8 cellular contexts compared by ENCODE assay signal in the genomic region with DNA sequence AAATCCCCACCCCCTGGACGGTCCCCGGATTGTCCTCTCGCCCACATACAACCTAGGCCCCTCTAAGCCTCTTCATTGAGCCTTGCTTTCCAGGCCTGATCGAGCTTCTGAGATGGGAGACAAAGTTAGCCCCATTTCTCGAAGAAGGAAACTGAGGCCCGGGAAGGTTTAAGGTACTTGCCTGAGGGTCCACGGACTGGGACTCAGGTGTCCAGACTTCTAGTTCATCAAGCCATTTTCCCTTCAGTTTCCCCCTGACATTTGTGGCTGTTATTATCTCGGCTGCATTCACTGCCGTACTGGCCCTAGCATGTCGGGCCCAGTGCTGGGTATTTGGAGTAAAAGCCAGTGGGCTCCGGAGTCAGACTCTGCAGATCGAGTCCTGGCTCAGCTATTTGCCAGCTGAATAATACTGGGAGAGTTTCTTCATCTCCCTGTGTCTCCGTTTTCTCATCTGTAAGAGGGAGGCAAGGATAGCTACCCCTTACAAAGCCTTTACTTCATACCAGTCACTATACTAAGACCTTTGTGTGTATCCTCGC. TPM values are rescaled to one million over a fixed set of nuclear protein-coding genes. Genes with fewer than 3 reads are reported as not detected.
DNase-seq lines count a peak whose midpoint lies in the region; ATAC-seq and TF ChIP-seq lines count a peak whose summit lies in the region.

No MANE protein-coding gene starts in this region.

- DNase-seq in KBM-7, result peak; percentile 11
- no peak for DNase-seq in cardiac fibroblast (ENCODE audit: low read depth in 2 of 2)
- no peak for DNase-seq in mesendoderm
- DNase-seq in epidermal melanocyte (ENCODE audit: insufficient read length, low spot score), result no peak
- DNase-seq in glomerular visceral epithelial cell (ENCODE audit: extremely low spot score), result no peak

- no peak overlapping the region for H4K5ac ChIP-seq in mesendoderm (ENCODE audit: low read length)

- H3K27me3 ChIP-seq in mesendoderm (ENCODE audit: insufficient read depth, low read length, poor library complexity), result no peaks in the 10 kb centered on the region

- H3K23ac ChIP-seq in mesendoderm (ENCODE audit: low read length), result peak overlapping the region; percentile 59

- peak overlapping the region; percentile 29 for H3K4ac ChIP-seq in mesendoderm (ENCODE audit: low read depth, low read length)

- no CpG with 5 or more reads among the region's 14 CpGs for WGBS in mesendoderm (ENCODE audit: extremely low coverage, insufficient coverage, low lambda C conversion rate)

- TF ChIP-seq CTCF in cardiac fibroblast (IDR thresholded peaks at IDR 0.05; ENCODE audit: low read depth, low read length), result no peak

- H3K27ac ChIP-seq in mesendoderm (ENCODE audit: low read depth, low read length), result no peak overlapping the region

- peak; percentile 11 for ATAC-seq in GM19023 (IDR thresholded peaks at IDR 0.05; ENCODE audit: unreplicated experiment)
- no peak for ATAC-seq in HG02763 (IDR thresholded peaks at IDR 0.05; ENCODE audit: unreplicated experiment)
- ATAC-seq in GM21526 (IDR thresholded peaks at IDR 0.05; ENCODE audit: low FRiP score, unreplicated experiment), result no peak

- peak overlapping the region; percentile 88 for H3K4me2 ChIP-seq in mesendoderm (ENCODE audit: low read length)

- no peak overlapping the region for H2BK120ac ChIP-seq in mesendoderm (ENCODE audit: low read depth, low read length)

- H3K79me2 ChIP-seq in mesendoderm (ENCODE audit: control insufficient read depth, insufficient read depth, low read length), result peaks cover 55% of the 10 kb centered on the region

- no peak overlapping the region for H2BK15ac ChIP-seq in mesendoderm (replicated peaks; ENCODE audit: low read depth)

- H3K79me1 ChIP-seq in mesendoderm (ENCODE audit: low read length), result peaks cover 32% of the 10 kb centered on the region

- H3K18ac ChIP-seq in mesendoderm (ENCODE audit: low read length), result no peak overlapping the region

- H3K36me3 ChIP-seq in mesendoderm (ENCODE audit: control insufficient read depth, insufficient read depth, low read length), result peaks cover 1% of the 10 kb centered on the region

- peak overlapping the region; percentile 75 for H2AK5ac ChIP-seq in mesendoderm (ENCODE audit: low read length)

- peak overlapping the region; percentile 92 to 93 for H3K4me3 ChIP-seq in cardiac fibroblast (replicated peaks in 1 of 2; ENCODE audit: low read depth in 2 of 2, low read length in 2 of 2)
- peak overlapping the region; percentile 89 for H3K4me3 ChIP-seq in mesendoderm (ENCODE audit: low read length)

- peak overlapping the region; percentile 96 for H3K9ac ChIP-seq in mesendoderm (ENCODE audit: low read length)

- no peak overlapping the region for H4K8ac ChIP-seq in mesendoderm (ENCODE audit: low read depth, low read length)

- peak overlapping the region; percentile 99 for H3K56ac ChIP-seq in mesendoderm (ENCODE audit: low read length)

- in situ Hi-C loops in KBM-7 (cut with MboI; ENCODE audit: low pct_unique_long_range_greater_than_20kb, low sequenced_read_pairs), result no loop called here

- H2BK5ac ChIP-seq in mesendoderm (ENCODE audit: low read length), result peak overlapping the region; percentile 35

- H3K4me1 ChIP-seq in mesendoderm (ENCODE audit: control insufficient read depth, low read depth, low read length), result peaks cover 13% of the 10 kb centered on the region

RNA-seq across cellular contexts. Expression of a gene that starts 0.6 kb away (rescaled TPM):
- polyA plus RNA-seq in mesendoderm (2013, experiment 1 of 2), result 26.3 TPM
- 25.7 TPM for polyA plus RNA-seq in mesendoderm (2013, experiment 2 of 2)

RNA-seq across cellular contexts. Expression of a gene that starts 0.9 kb away (rescaled TPM):
- polyA plus RNA-seq in mesendoderm (2013, experiment 1 of 2), result 24.7 TPM
- polyA plus RNA-seq in mesendoderm (2013, experiment 2 of 2), result 25.3 TPM
